In the genomic region with DNA sequence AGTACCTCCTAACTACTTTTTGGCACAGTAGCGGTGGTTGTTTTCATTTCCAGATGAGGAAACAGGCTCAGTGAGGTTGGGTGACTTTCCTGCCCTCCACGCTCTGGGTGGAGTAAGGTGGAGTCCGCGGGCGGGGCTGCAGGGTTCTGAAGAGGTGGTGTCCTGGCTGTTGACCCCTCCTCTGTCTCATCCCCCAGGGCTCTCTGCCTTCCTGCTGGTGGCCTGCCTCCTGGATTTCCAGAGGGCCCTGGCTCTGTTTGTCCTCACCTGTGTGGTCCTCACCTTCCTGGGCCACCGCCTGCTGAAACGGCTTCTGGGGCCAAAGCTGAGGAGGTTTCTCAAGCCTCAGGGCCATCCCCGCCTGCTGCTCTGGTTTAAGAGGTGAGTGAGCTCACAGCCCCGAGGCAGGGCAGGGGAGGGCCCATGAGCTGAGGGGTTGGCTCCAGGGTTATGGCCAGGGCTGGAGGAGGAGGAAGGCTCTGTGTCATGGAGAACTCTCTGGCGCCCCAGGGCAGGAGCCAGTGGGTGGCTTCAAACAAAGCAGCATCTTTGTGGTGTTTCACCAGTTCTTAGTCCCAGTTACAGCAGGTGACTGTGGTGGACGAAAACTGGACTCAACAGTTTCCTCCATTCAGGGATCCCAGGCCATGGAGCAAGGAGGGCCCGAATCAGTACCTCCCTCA, we compare ENCODE assay signal across 15 cellular contexts. TPM values are rescaled to one million over a fixed set of nuclear protein-coding genes. Genes with fewer than 3 reads are reported as not detected.
"Had no signal": no experiment of that assay in that cellular context is flagged by ENCODE, and none has a peak within 500 bp of the region (broad histone marks: within the 10 kb centered on the region; RNA-seq: fewer than 3 reads in every experiment).

No MANE protein-coding gene starts in this region.

- H3K27ac ChIP-seq: brain microvascular endothelial cell, pancreas, stomach, thoracic aorta had no signal

- H3K4me3 Mint-ChIP-seq: activated naive CD8-positive, alpha-beta T cell treated with anti-CD3 and anti-CD28 coated beads for 36 hours; activated T-cell treated with anti-CD3 and anti-CD28 coated beads, Interleukin-2, amount 50 U/mL, for 4 hours; dendritic cell treated with granulocyte-macrophage colony-stimulating factor and Interleukin-4, amounts not matched to agents 40 ng/mL and 50 ng/mL, for 4 days; neural crest cell had no signal

- H3K4me3 ChIP-seq: pancreas, stomach, thoracic aorta had no signal

- DNase-seq: activated CD4-positive, alpha-beta T cell treated with anti-CD3 and anti-CD28 coated beads, Interleukin-2, amount 50 U/mL, for 1 hour; activated gamma-delta T cell; activated naive CD8-positive, alpha-beta T cell treated with anti-CD3 and anti-CD28 coated beads for 36 hours; activated T-cell treated with anti-CD3 and anti-CD28 coated beads, Interleukin-2, amount 50 U/mL, for 4 hours; brain microvascular endothelial cell; left cardiac atrium; pancreas; retina; stimulated activated CD4-positive, alpha-beta T cell treated with anti-CD3 and anti-CD28 coated beads, Interleukin-4, amount 100 ng/mL, for 4 hours; stomach had no signal

- H3K4me1 ChIP-seq: pancreas, stomach had no signal

- H3K27ac Mint-ChIP-seq: activated naive CD8-positive, alpha-beta T cell treated with anti-CD3 and anti-CD28 coated beads for 36 hours; dendritic cell treated with granulocyte-macrophage colony-stimulating factor and Interleukin-4, amounts not matched to agents 40 ng/mL and 50 ng/mL, for 4 days had no signal

- H3K36me3 Mint-ChIP-seq: activated naive CD8-positive, alpha-beta T cell treated with anti-CD3 and anti-CD28 coated beads for 36 hours had no signal

- ATAC-seq: activated T-cell treated with anti-CD3 and anti-CD28 coated beads, Interleukin-2, amount 50 U/mL, for 4 hours; left cardiac atrium; pancreas had no signal

- H3K9me3 ChIP-seq: pancreas, stomach, thoracic aorta had no signal

- H3K27me3 ChIP-seq: brain microvascular endothelial cell, pancreas had no signal

- H3K9me3 Mint-ChIP-seq: activated naive CD8-positive, alpha-beta T cell treated with anti-CD3 and anti-CD28 coated beads for 36 hours; dendritic cell treated with granulocyte-macrophage colony-stimulating factor and Interleukin-4, amounts not matched to agents 40 ng/mL and 50 ng/mL, for 4 days; neural crest cell had no signal

- H3K36me3 ChIP-seq: brain microvascular endothelial cell, pancreas, stomach, thoracic aorta had no signal

- H3K4me1 Mint-ChIP-seq: activated naive CD8-positive, alpha-beta T cell treated with anti-CD3 and anti-CD28 coated beads for 36 hours; neural crest cell had no signal

RNA-seq across cellular contexts. Expression of a gene that starts 10.4 kb away (rescaled TPM):
- total RNA-seq: activated naive CD8-positive, alpha-beta T cell treated with anti-CD3 and anti-CD28 coated beads for 36 hours; activated T-cell treated with anti-CD3 and anti-CD28 coated beads, Interleukin-2, amount 50 U/mL, for 4 hours; lung microvascular endothelial cell; neural crest cell; T-helper 2 cell treated with Interferon-gamma antibody and Interleukin-4, amounts not matched to agents 100 ng/mL and 5 ng/mL, for 36 hours had no signal
- polyA plus RNA-seq: stomach had no signal
